In genomic region chr5:43514816-43515677, GRCh38 we compare ENCODE assay signal across 8 cellular contexts. TPM values are rescaled to one million over a fixed set of nuclear protein-coding genes. Genes with fewer than 3 reads are reported as not detected.
DNase-seq lines count a peak whose midpoint lies in the region; ATAC-seq and TF ChIP-seq lines count a peak whose summit lies in the region.

TSS of gene C5orf34 (minus strand) at chr5:43515148. CDS start at chr5:43509339, 5,809 bp downstream.

- H3K27ac ChIP-seq in OCI-LY3 (ENCODE audit: low read length) (peak within 1 kb of the TSS; percentile 80), epithelial cell of prostate (peak within 1 kb of the TSS; percentile 76)

- H2AFZ ChIP-seq in OCI-LY3 (ENCODE audit: low read depth, low read length): peak within 1 kb of the TSS; percentile 89

- intact Hi-C loops in mucosa of descending colon (cut with DNase I, micrococcal nuclease): no loop called here

- peaks cover 14% of the 10 kb centered on the region for H3K4me1 ChIP-seq in OCI-LY3 (ENCODE audit: low read length)
- peaks cover 4% of the 10 kb centered on the region for H3K4me1 ChIP-seq in mucosa of descending colon (ENCODE audit: low read depth)

- ATAC-seq in GM21528 (IDR thresholded peaks at IDR 0.05; ENCODE audit: low FRiP score, unreplicated experiment): peak; percentile 98
- ATAC-seq in mucosa of descending colon: peak; percentile 100

- no peak for TF ChIP-seq CTCF in OCI-LY3 (IDR thresholded peaks at IDR 0.05; ENCODE audit: low read depth, low read length)
- TF ChIP-seq CTCF in mucosa of descending colon (IDR thresholded peaks at IDR 0.05): no peak

- H3K4me3 ChIP-seq in OCI-LY3 (ENCODE audit: low read length) (peak within 1 kb of the TSS; percentile 87), mucosa of descending colon (peak within 1 kb of the TSS; percentile 10)

- H3K9me3 ChIP-seq in OCI-LY3 (ENCODE audit: insufficient read depth, low read length): no peaks in the 10 kb centered on the region
- H3K9me3 ChIP-seq in mucosa of descending colon: no peaks in the 10 kb centered on the region

- H4K20me1 ChIP-seq in OCI-LY3 (ENCODE audit: insufficient read depth, low read length): no peaks in the 10 kb centered on the region

- H3K4me2 ChIP-seq in OCI-LY3 (ENCODE audit: low read length): peak within 1 kb of the TSS; percentile 97

- H3K79me2 ChIP-seq in OCI-LY3 (ENCODE audit: low read length): peaks cover 25% of the 10 kb centered on the region

- peak within 1 kb of the TSS; percentile 83 for H3K9ac ChIP-seq in OCI-LY3 (ENCODE audit: low read length)

- H3K27me3 ChIP-seq in OCI-LY3 (ENCODE audit: low read depth, low read length): no peaks in the 10 kb centered on the region

- H3K36me3 ChIP-seq in OCI-LY3 (replicated peaks; ENCODE audit: low read depth, low read length) (peaks cover 5% of the 10 kb centered on the region), mucosa of descending colon (ENCODE audit: low read depth) (no peaks in the 10 kb centered on the region)

- DNase-seq in DMS 273 treated with DMSO at 0.1 percent for 48 hours (lab: John Stamatoyannopoulos, UW): peak; percentile 94
- DNase-seq in HuH-7.5 (ENCODE audit: low spot score): peak; percentile 99
- DNase-seq in activated T-cell treated with anti-CD3 and anti-CD28 coated beads for 24 hours (ENCODE audit: low read depth): peak; percentile 95
- DNase-seq in epithelial cell of prostate (ENCODE audit: low read depth, low spot score): peak; percentile 77
- peak; percentile 97 to 99 (median 98) for DNase-seq in mucosa of descending colon
- DNase-seq in stimulated activated CD8-positive, alpha-beta memory T cell treated with anti-CD3 and anti-CD28 coated beads, Interleukin-4, amount 100 ng/mL, for 1 hour (ENCODE audit: low read depth in 2 of 2, low spot score in 1 of 2): peak; percentile 90 to 91

RNA-seq across cellular contexts. Expression of gene C5orf34, which starts in this region (rescaled TPM):
- total RNA-seq in mucosa of descending colon: 1 to 10 TPM; 1.3 to 2.9 (median 1.7) TPM

Comparison
In these comparisons a context has a peak if more than half of its experiments do, and no peak if none do; other contexts are left out.
1. Peak in every context shown above with its lines: DNase-seq, ATAC-seq, H3K4me3 ChIP-seq and H3K27ac ChIP-seq.